In genomic region chr1:17570228-17570627, GRCh38 we compare ENCODE assay signal across 13 cellular contexts. TPM values are rescaled to one million over a fixed set of nuclear protein-coding genes. Genes with fewer than 3 reads are reported as not detected.
DNase-seq lines count a peak whose midpoint lies in the region; ATAC-seq, FAIRE-seq and TF ChIP-seq lines count a peak whose summit lies in the region.
"Had no signal": no experiment of that assay in that cellular context is flagged by ENCODE, and none has a peak within 500 bp of the region (broad histone marks: within the 10 kb centered on the region; RNA-seq: fewer than 3 reads in every experiment).

No MANE protein-coding gene starts in this region.

- peaks cover 63% of the 10 kb centered on the region for H4K20me1 ChIP-seq in BLaER1

- H3K9ac ChIP-seq in BLaER1: peak overlapping the region; percentile 74; the same call in 1 of the 2 replicates
- H3K9ac ChIP-seq in kidney (ENCODE audit: low read length in 2 of 2): no peak overlapping the region

- H3K36me3 ChIP-seq in BLaER1: no peaks in the 10 kb centered on the region
- no peaks in the 10 kb centered on the region for H3K36me3 ChIP-seq in adrenal gland (replicated peaks in 1 of 2)
- no peaks in the 10 kb centered on the region for H3K36me3 ChIP-seq in kidney (ENCODE audit: control insufficient read depth in 1 of 2, insufficient read depth in 2 of 2, low read length in 2 of 2)
- H3K36me3 ChIP-seq in sigmoid colon: no peaks in the 10 kb centered on the region

- ATAC-seq in HG03521 (IDR thresholded peaks at IDR 0.05; ENCODE audit: unreplicated experiment): no peak
- ATAC-seq in GM19324 (IDR thresholded peaks at IDR 0.05; ENCODE audit: low FRiP score, unreplicated experiment): no peak
- ATAC-seq in GM18867 (IDR thresholded peaks at IDR 0.05; ENCODE audit: unreplicated experiment): no peak
- ATAC-seq: activated naive CD8-positive, alpha-beta T cell treated with anti-CD3 and anti-CD28 coated beads, Interleukin-2, amount 50 U/mL, for 24 hours; natural killer cell treated with Interleukin-12 subunit alpha and Interleukin-12 subunit beta and Interleukin-15 and Interleukin-18, amount 100 ng/mL, for 72 hours; stimulated activated naive CD8-positive, alpha-beta T cell treated with anti-CD3 and anti-CD28 coated beads, Interleukin-15, amount 100 ng/mL, for 72 hours had no signal

- H3K4me3 ChIP-seq in BLaER1: no peak overlapping the region
- no peak overlapping the region for H3K4me3 ChIP-seq in adrenal gland
- no peak overlapping the region for H3K4me3 ChIP-seq in kidney (ENCODE audit: low read length in 2 of 2)
- H3K4me3 ChIP-seq in sigmoid colon: no peak overlapping the region

- FAIRE-seq in kidney (lab: Jason Lieb, UNC): no peak

- DNase-seq in adrenal gland: no peak
- DNase-seq in kidney: no peak
- no peak for DNase-seq in sigmoid colon
- DNase-seq in HuH-7.5 (ENCODE audit: low spot score): no peak
- DNase-seq: activated naive CD8-positive, alpha-beta T cell treated with anti-CD3 and anti-CD28 coated beads, Interleukin-2, amount 50 U/mL, for 24 hours; GF-D8; NCI-H1694 treated with DMSO at 0.1 percent for 48 hours; stimulated activated naive CD8-positive, alpha-beta T cell treated with anti-CD3 and anti-CD28 coated beads, Interleukin-15, amount 100 ng/mL, for 72 hours had no signal

- H3K27ac ChIP-seq in BLaER1 (peak overlapping the region; percentile 79), adrenal gland (peak overlapping the region; percentile 86 to 99 (median 97)), kidney (ENCODE audit: low read depth in 2 of 2, low read length in 2 of 2) (peak overlapping the region; percentile 93 to 98), sigmoid colon (peak overlapping the region; percentile 75 to 97 (median 92))

- H3K27me3 ChIP-seq in BLaER1 (no peaks in the 10 kb centered on the region), adrenal gland (no peaks in the 10 kb centered on the region), sigmoid colon (no peaks in the 10 kb centered on the region)

- peak overlapping the region; percentile 84 for H3K4me2 ChIP-seq in BLaER1

- no peak for TF ChIP-seq EP300 in sigmoid colon (IDR thresholded peaks at IDR 0.05)

- H3K9me3 ChIP-seq in BLaER1: no peaks in the 10 kb centered on the region
- no peaks in the 10 kb centered on the region for H3K9me3 ChIP-seq in adrenal gland (replicated peaks in 1 of 3)
- no peaks in the 10 kb centered on the region for H3K9me3 ChIP-seq in kidney (ENCODE audit: control insufficient read depth in 1 of 2, low read length in 2 of 2)
- no peaks in the 10 kb centered on the region for H3K9me3 ChIP-seq in sigmoid colon

- no peak for TF ChIP-seq CTCF in adrenal gland (IDR thresholded peaks at IDR 0.05)
- no peak for TF ChIP-seq CTCF in kidney (IDR thresholded peaks at IDR 0.05; ENCODE audit: borderline replicate concordance, extremely low read depth, insufficient read depth)
- no peak for TF ChIP-seq CTCF in sigmoid colon (IDR thresholded peaks at IDR 0.05)

- intact Hi-C loops in adrenal gland (cut with DNase I) (no loop called here), kidney (cut with DNase I) (no loop called here), sigmoid colon (cut with DNase I) (no loop called here)

- H3K4me1 ChIP-seq in BLaER1 (peaks cover 100% of the 10 kb centered on the region), adrenal gland (replicated peaks in 1 of 2) (peaks cover 27 to 38% of the 10 kb centered on the region in 2 donors), kidney (ENCODE audit: control insufficient read depth in 1 of 2, insufficient read depth in 1 of 2, low read depth in 1 of 2, low read length in 2 of 2) (peaks cover 48 to 69% of the 10 kb centered on the region in 2 donors), sigmoid colon (peaks cover 0 to 100% (median 97%) of the 10 kb centered on the region in 4 donors)

- WGBS in adrenal gland, 4 donors: 75 to 84% (median 81%) methylated on average over 3 of the region's 3 CpGs
- WGBS in sigmoid colon, 2 donors: 81 to 85% methylated on average over 3 of the region's 3 CpGs

- TF ChIP-seq POLR2A in adrenal gland (IDR thresholded peaks at IDR 0.05): no peak
- TF ChIP-seq POLR2A in sigmoid colon (IDR thresholded peaks at IDR 0.05): no peak

RNA-seq across cellular contexts. Expression of gene ARHGEF10L, which starts 30.7 kb away (rescaled TPM):
- total RNA-seq in adrenal gland: 10 to 100 TPM; 18.2 to 53.9 (median 33.6) TPM
- 10 to 100 TPM in 2 of 3 donors, 1 to 10 TPM in 1; 5.0 to 54.9 (median 28.9) TPM for polyA plus RNA-seq in adrenal gland
- total RNA-seq in kidney: 91.9 TPM
- polyA plus RNA-seq in kidney (ENCODE audit: insufficient read depth, low read depth, low replicate concordance): 40.8 TPM
- total RNA-seq in sigmoid colon: 10 to 100 TPM; 25.0 to 44.9 (median 32.1) TPM
- 10 to 100 TPM; 28.7 to 76.2 (median 33.0) TPM for polyA plus RNA-seq in sigmoid colon
- total RNA-seq: natural killer cell treated with Interleukin-12 subunit alpha and Interleukin-12 subunit beta and Interleukin-15 and Interleukin-18, amount 100 ng/mL, for 72 hours had no signal
